Comparison of ENCODE assay signal across 8 cellular contexts in genomic region chr3:168249539-168250414, GRCh38.
DNase-seq lines count a peak whose midpoint lies in the region; ATAC-seq and TF ChIP-seq lines count a peak whose summit lies in the region.

No MANE protein-coding gene starts in this region.

- peak overlapping the region; percentile 47 for H3K4me3 ChIP-seq in Caco-2 (ENCODE audit: low read depth, low read length)
- peak overlapping the region; percentile 50 to 55 for H3K4me3 ChIP-seq in foreskin fibroblast (ENCODE audit: low read depth in 1 of 2, low read length in 2 of 2)

- TF ChIP-seq CTCF in Caco-2 (IDR thresholded peaks at IDR 0.05; ENCODE audit: insufficient read depth in 1 of 2, low read depth in 1 of 2, low read length in 1 of 2, severe bottlenecking in 1 of 2, unreplicated experiment in 1 of 2) (peak; percentile 27 to 63), foreskin fibroblast (IDR thresholded peaks at IDR 0.05; ENCODE audit: low read depth, low read length) (peak; percentile 29), nephron (IDR thresholded peaks at IDR 0.05; ENCODE audit: unreplicated experiment in 3 of 3) (peak; percentile 46 to 60 (median 47))

- BruUV-seq in Caco-2 (replicated peaks; lab: Mats Ljungman, UMichigan), result no TSS peak

- H3K4me1 Mint-ChIP-seq in Caco-2 (ENCODE audit: low read depth, unreplicated experiment) (peaks cover 8% of the 10 kb centered on the region), nephron (peaks cover 14% of the 10 kb centered on the region)
- H3K4me1 Mint-ChIP-seq in activated CD8-positive, alpha-beta T cell treated with anti-CD3 and anti-CD28 coated beads, Interleukin-2, amount 10 ng/mL, durations not matched to agents 7 days and 5 days (ENCODE audit: low read depth), result peaks cover 16% of the 10 kb centered on the region

- in situ Hi-C loops in GM18951 (cut with MboI; ENCODE audit: low sequenced_read_pairs, unreplicated experiment), result no loop called here

- peaks cover 5% of the 10 kb centered on the region; the same call in 1 of the 2 replicates for H3K4me1 ChIP-seq in Caco-2

- H3K27me3 Mint-ChIP-seq in Caco-2 (ENCODE audit: insufficient read depth, unreplicated experiment) (peaks cover 19% of the 10 kb centered on the region), nephron (ENCODE audit: low read depth) (peaks cover 42% of the 10 kb centered on the region)
- peaks cover 47% of the 10 kb centered on the region for H3K27me3 Mint-ChIP-seq in activated CD8-positive, alpha-beta T cell treated with anti-CD3 and anti-CD28 coated beads, Interleukin-2, amount 10 ng/mL, durations not matched to agents 7 days and 5 days (ENCODE audit: low read depth)

- DNase-seq in Caco-2, result peak; percentile 68 to 81
- DNase-seq in NCI-H2171 treated with DMSO at 0.1 percent for 48 hours (lab: John Stamatoyannopoulos, UW), result peak; percentile 76
- DNase-seq in activated CD8-positive, alpha-beta T cell treated with anti-CD3 and anti-CD28 coated beads, Interleukin-2, amount 10 ng/mL, durations not matched to agents 7 days and 5 days, result peak; percentile 45
- DNase-seq in foreskin fibroblast, result peak; percentile 73 to 90
- no peak for DNase-seq in effector CD8-positive, alpha-beta T cell (lab: John Stamatoyannopoulos, UW)

- CTCF ChIA-PET in Caco-2 (lab: Charles Lee), result interaction anchor here (0.8 kb wide), 1 partner anchor 24 kb away, joined by 3 read pairs; no protein-coding TSS in a partner anchor
- CTCF ChIA-PET in activated CD8-positive, alpha-beta T cell treated with anti-CD3 and anti-CD28 coated beads, Interleukin-2, amount 10 ng/mL, durations not matched to agents 7 days and 5 days (lab: Charles Lee), result no interaction called here

- peak; percentile 60 for ATAC-seq in HG03095 (IDR thresholded peaks at IDR 0.05; ENCODE audit: unreplicated experiment)
- peak; percentile 86 for ATAC-seq in activated CD8-positive, alpha-beta T cell treated with anti-CD3 and anti-CD28 coated beads, Interleukin-2, amount 10 ng/mL, durations not matched to agents 7 days and 5 days

- intact Hi-C loops in Caco-2 (cut with micrococcal nuclease; ENCODE audit: unreplicated experiment), result loop anchor here (1.0 kb wide), 1 partner anchor 218 kb away; no protein-coding TSS in a partner anchor

- H3K36me3 Mint-ChIP-seq in Caco-2 (ENCODE audit: insufficient read depth, unreplicated experiment) (no peaks in the 10 kb centered on the region), nephron (ENCODE audit: low read depth) (peaks cover 3% of the 10 kb centered on the region)
- no peaks in the 10 kb centered on the region for H3K36me3 Mint-ChIP-seq in activated CD8-positive, alpha-beta T cell treated with anti-CD3 and anti-CD28 coated beads, Interleukin-2, amount 10 ng/mL, durations not matched to agents 7 days and 5 days (ENCODE audit: low read depth)

- POLR2A ChIA-PET in Caco-2 (lab: Charles Lee), result no interaction called here
- POLR2A ChIA-PET in activated CD8-positive, alpha-beta T cell treated with anti-CD3 and anti-CD28 coated beads, Interleukin-2, amount 10 ng/mL, durations not matched to agents 7 days and 5 days (lab: Charles Lee), result no interaction called here

- TF ChIP-seq POLR2A in GM18951 (IDR thresholded peaks at IDR 0.05; ENCODE audit: extremely low read depth, insufficient read depth, insufficient read length), result peak; percentile 92

- H3K9me3 Mint-ChIP-seq in Caco-2 (ENCODE audit: unreplicated experiment), result peaks cover 5% of the 10 kb centered on the region
- no peaks in the 10 kb centered on the region for H3K9me3 Mint-ChIP-seq in activated CD8-positive, alpha-beta T cell treated with anti-CD3 and anti-CD28 coated beads, Interleukin-2, amount 10 ng/mL, durations not matched to agents 7 days and 5 days (ENCODE audit: insufficient read depth)
- peaks cover 3% of the 10 kb centered on the region for H3K9me3 Mint-ChIP-seq in nephron

- H3K27ac Mint-ChIP-seq in Caco-2 (ENCODE audit: unreplicated experiment), result no peak overlapping the region
- H3K27ac Mint-ChIP-seq in activated CD8-positive, alpha-beta T cell treated with anti-CD3 and anti-CD28 coated beads, Interleukin-2, amount 10 ng/mL, durations not matched to agents 7 days and 5 days, result no peak overlapping the region
- peak overlapping the region; percentile 48 to 84 (median 62) for H3K27ac Mint-ChIP-seq in nephron

- no peaks in the 10 kb centered on the region for H3K9me3 ChIP-seq in Caco-2

- peaks cover 2% of the 10 kb centered on the region for H3K27me3 ChIP-seq in Caco-2 (replicated peaks; ENCODE audit: control insufficient read depth, insufficient read depth, low read length)

- peak overlapping the region; percentile 69 for H3K4me3 Mint-ChIP-seq in Caco-2 (ENCODE audit: unreplicated experiment)
- H3K4me3 Mint-ChIP-seq in activated CD8-positive, alpha-beta T cell treated with anti-CD3 and anti-CD28 coated beads, Interleukin-2, amount 10 ng/mL, durations not matched to agents 7 days and 5 days, result peak overlapping the region; percentile 57
- H3K4me3 Mint-ChIP-seq in nephron, result peak overlapping the region; percentile 92 to 94 (median 94)

- H3K36me3 ChIP-seq in Caco-2 (ENCODE audit: control insufficient read depth, insufficient read depth, low read length), result no peaks in the 10 kb centered on the region

Comparison
In these comparisons a context has a peak if more than half of its experiments do, and no peak if none do; other contexts are left out.
1. H3K27ac Mint-ChIP-seq: peak in nephron (3 of 3); none in Caco-2 (single experiment) and activated CD8-positive, alpha-beta T cell treated with anti-CD3 and anti-CD28 coated beads, Interleukin-2, amount 10 ng/mL, durations not matched to agents 7 days and 5 days (single experiment).
2. Peak in every context shown above with its lines, with median percentiles within 50 percentile points of each other: H3K4me3 Mint-ChIP-seq and CTCF ChIP-seq.